Comparison of ENCODE assay signal across 19 cellular contexts in the genomic region with DNA sequence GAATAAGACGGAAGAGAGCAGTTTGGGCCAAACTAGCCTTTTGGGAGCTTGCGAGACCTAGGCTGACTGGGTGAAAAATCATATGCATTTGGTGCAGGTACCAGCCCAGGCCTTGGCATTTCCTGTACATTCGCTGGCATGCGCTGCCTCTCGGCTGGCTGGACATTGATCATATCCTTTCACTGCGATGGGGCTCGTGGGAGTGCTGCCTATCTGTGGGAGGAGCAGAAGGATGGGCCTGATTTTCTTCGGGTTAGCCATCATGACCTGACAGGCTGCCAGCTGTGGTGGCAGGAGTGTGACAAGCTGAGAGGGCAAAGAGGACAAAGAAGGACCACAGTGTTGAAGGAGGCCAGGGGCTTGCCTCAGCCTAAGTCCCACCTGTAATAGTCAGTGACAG. TPM values are rescaled to one million over a fixed set of nuclear protein-coding genes. Genes with fewer than 3 reads are reported as not detected.
DNase-seq lines count a peak whose midpoint lies in the region; ATAC-seq, FAIRE-seq and TF ChIP-seq lines count a peak whose summit lies in the region.
"Had no signal": no experiment of that assay in that cellular context is flagged by ENCODE, and none has a peak within 500 bp of the region (broad histone marks: within the 10 kb centered on the region; RNA-seq: fewer than 3 reads in every experiment).

No MANE protein-coding gene starts in this region.

- BruUV-seq in PC-9 (replicated peaks; lab: Mats Ljungman, UMichigan), result no TSS peak

- no peak for ATAC-seq in WTC11
- ATAC-seq: K562 had no signal

- intact Hi-C loops in PC-9 (cut with micrococcal nuclease; ENCODE audit: unreplicated experiment), result no loop called here

- H3K27ac ChIP-seq in mesenchymal stem cell (ENCODE audit: low read length, poor library complexity, severe bottlenecking) (no peak overlapping the region), PC-9 (no peak overlapping the region)
- H3K27ac ChIP-seq: C4-2B, HL-60 had no signal

- no peak overlapping the region for H3K9ac ChIP-seq in mesenchymal stem cell (ENCODE audit: low read length)

- no peaks in the 10 kb centered on the region for H3K27me3 Mint-ChIP-seq in WTC11 (ENCODE audit: low read depth)
- peaks cover 3% of the 10 kb centered on the region for H3K27me3 Mint-ChIP-seq in endothelial cell (ENCODE audit: unreplicated experiment)

- H3K18ac ChIP-seq in mesenchymal stem cell (ENCODE audit: low read depth in 1 of 2, low read length in 2 of 2), result no peak overlapping the region

- H3K27me3 ChIP-seq in mesenchymal stem cell (ENCODE audit: control insufficient read depth in 1 of 2, insufficient read depth in 1 of 2, low read length in 2 of 2) (peaks cover 0 to 73% of the 10 kb centered on the region in 2 experiments), PC-9 (ENCODE audit: insufficient read depth, low read depth) (no peaks in the 10 kb centered on the region)

- peaks cover 17% of the 10 kb centered on the region for H3K4me1 ChIP-seq in mesenchymal stem cell (ENCODE audit: control insufficient read depth, insufficient read depth, low read depth, low read length)
- H3K4me1 ChIP-seq in PC-9 (replicated peaks; ENCODE audit: insufficient read depth), result no peaks in the 10 kb centered on the region

- H3K27ac Mint-ChIP-seq in WTC11 (peak overlapping the region; percentile 88), endothelial cell (ENCODE audit: unreplicated experiment) (peak overlapping the region; percentile 26)

- peaks cover 82% of the 10 kb centered on the region for H3K4me1 Mint-ChIP-seq in WTC11
- H3K4me1 Mint-ChIP-seq in endothelial cell (ENCODE audit: unreplicated experiment), result peaks cover 78% of the 10 kb centered on the region
- H3K4me1 Mint-ChIP-seq: CD4-positive, alpha-beta memory T cell had no signal

- no peaks in the 10 kb centered on the region for H3F3A ChIP-seq in PC-9 (ENCODE audit: insufficient read depth, low read depth)

- no peaks in the 10 kb centered on the region for H3K9me2 ChIP-seq in PC-9 (ENCODE audit: insufficient read depth)

- H3K4me2 ChIP-seq in mesenchymal stem cell (ENCODE audit: low read length, poor library complexity, severe bottlenecking) (no peak overlapping the region), PC-9 (no peak overlapping the region)

- no peak overlapping the region for H4K8ac ChIP-seq in mesenchymal stem cell (ENCODE audit: low read length)

- H3K9me3 ChIP-seq in mesenchymal stem cell (ENCODE audit: control insufficient read depth, low read length) (peaks cover 5% of the 10 kb centered on the region), PC-9 (ENCODE audit: insufficient read depth, low read depth) (no peaks in the 10 kb centered on the region)
- H3K9me3 ChIP-seq: HAP-1 had no signal

- H3K4me3 Mint-ChIP-seq in WTC11, result no peak overlapping the region
- peak overlapping the region; percentile 60 for H3K4me3 Mint-ChIP-seq in endothelial cell (ENCODE audit: unreplicated experiment)
- H3K4me3 Mint-ChIP-seq: CD4-positive, alpha-beta memory T cell had no signal

- no peaks in the 10 kb centered on the region for H4K20me1 ChIP-seq in PC-9 (ENCODE audit: insufficient read depth)

- H2BK12ac ChIP-seq in mesenchymal stem cell (ENCODE audit: low read length in 2 of 2), result no peak overlapping the region

- H2AFZ ChIP-seq in mesenchymal stem cell (ENCODE audit: low read depth, low read length) (no peak overlapping the region), PC-9 (no peak overlapping the region)

- peak overlapping the region; percentile 2 for H2AK5ac ChIP-seq in mesenchymal stem cell (ENCODE audit: low read length, severe bottlenecking)

- H4K91ac ChIP-seq in mesenchymal stem cell (ENCODE audit: low read length), result no peak overlapping the region

- CTCF ChIA-PET in WTC11 (lab: Charles Lee) (interaction anchor here (0.8 to 1.7 kb wide), 2 partner anchors 26 to 137 kb away, joined by 3 to 5 read pairs; no protein-coding TSS in a partner anchor), PC-9 (lab: Charles Lee) (interaction anchor here (0.6 kb wide), 1 partner anchor 51 kb away, joined by 3 read pairs; no protein-coding TSS in a partner anchor)

- peaks cover 0 to 2% of the 10 kb centered on the region in 2 experiments for H3K36me3 ChIP-seq in mesenchymal stem cell (ENCODE audit: control insufficient read depth in 1 of 2, insufficient read depth in 2 of 2, low read depth in 1 of 2, low read length in 2 of 2)
- H3K36me3 ChIP-seq in PC-9 (ENCODE audit: low read depth), result no peaks in the 10 kb centered on the region
- H3K36me3 ChIP-seq: HAP-1 had no signal

- H3K4ac ChIP-seq in mesenchymal stem cell (ENCODE audit: low read depth in 1 of 2, low read length in 2 of 2), result no peak overlapping the region

- no peak overlapping the region for H2BK5ac ChIP-seq in mesenchymal stem cell (ENCODE audit: low read depth, low read length, poor library complexity, severe bottlenecking)

- H2BK15ac ChIP-seq in mesenchymal stem cell (ENCODE audit: low read depth, poor library complexity, severe bottlenecking), result no peak overlapping the region

- peak; percentile 68 for FAIRE-seq in urothelium cell line (lab: Jason Lieb, UNC)
- FAIRE-seq: A204.1, K562 had no signal

- no peak overlapping the region for H2BK120ac ChIP-seq in mesenchymal stem cell (ENCODE audit: low read depth, low read length)

- H3K9me3 Mint-ChIP-seq in WTC11 (peaks cover 5% of the 10 kb centered on the region; the same call in 1 of the 2 replicates), endothelial cell (ENCODE audit: unreplicated experiment) (no peaks in the 10 kb centered on the region)
- H3K9me3 Mint-ChIP-seq: CD4-positive, alpha-beta memory T cell had no signal

- H3K79me2 ChIP-seq in PC-9 (ENCODE audit: low read depth), result no peaks in the 10 kb centered on the region

- H3K4me3 ChIP-seq in mesenchymal stem cell (ENCODE audit: insufficient read depth in 1 of 2, low read depth in 1 of 2, low read length in 2 of 2), result no peak overlapping the region
- no peak overlapping the region for H3K4me3 ChIP-seq in PC-9
- H3K4me3 ChIP-seq: HAP-1, K562 had no signal

- no peak for TF ChIP-seq CTCF in WTC11 (IDR thresholded peaks at IDR 0.05)
- TF ChIP-seq CTCF in endothelial cell (IDR thresholded peaks at IDR 0.05; ENCODE audit: unreplicated experiment), result no peak
- no peak for TF ChIP-seq CTCF in PC-9 (conservative IDR thresholded peaks at IDR 0.05)

- POLR2A ChIA-PET in WTC11 (lab: Charles Lee), result no interaction called here
- POLR2A ChIA-PET in PC-9 (lab: Charles Lee; ENCODE audit: unreplicated experiment), result no interaction called here

- no peak for DNase-seq in WTC11 (ENCODE audit: low spot score)
- no peak for DNase-seq in endothelial cell (ENCODE audit: low spot score)
- no peak for DNase-seq in mesenchymal stem cell
- DNase-seq in urothelium cell line (ENCODE audit: low spot score), result no peak
- no peak for DNase-seq in PC-9
- no peak for DNase-seq in GF-D8 (lab: John Stamatoyannopoulos, UW)
- no peak for DNase-seq in nucleus accumbens (lab: John Stamatoyannopoulos, UW)
- DNase-seq: ACHN; CD4-positive, alpha-beta memory T cell; DMS153; DMS79; GDM1; GOT3; IMR-90 had no signal

- no peak overlapping the region for H3K23ac ChIP-seq in mesenchymal stem cell (ENCODE audit: low read length in 2 of 2)

- peaks cover 23% of the 10 kb centered on the region for H3K79me1 ChIP-seq in mesenchymal stem cell (replicated peaks; ENCODE audit: low read length, poor library complexity, severe bottlenecking)

- no peak overlapping the region for H3K14ac ChIP-seq in mesenchymal stem cell (ENCODE audit: low read length in 2 of 2)

- H3K36me3 Mint-ChIP-seq in WTC11, result peaks cover 15% of the 10 kb centered on the region
- peaks cover 41% of the 10 kb centered on the region for H3K36me3 Mint-ChIP-seq in endothelial cell (ENCODE audit: low read depth, unreplicated experiment)
- H3K36me3 Mint-ChIP-seq: CD4-positive, alpha-beta memory T cell had no signal

- 95% methylated on average over 8 of the region's 8 CpGs for WGBS in mesenchymal stem cell

TF ChIP-seq in WTC11, 78 proteins besides CTCF, POLR2A, EP300 and RAD21 (continues in another document):
- TF ChIP-seq, protein P1, sequence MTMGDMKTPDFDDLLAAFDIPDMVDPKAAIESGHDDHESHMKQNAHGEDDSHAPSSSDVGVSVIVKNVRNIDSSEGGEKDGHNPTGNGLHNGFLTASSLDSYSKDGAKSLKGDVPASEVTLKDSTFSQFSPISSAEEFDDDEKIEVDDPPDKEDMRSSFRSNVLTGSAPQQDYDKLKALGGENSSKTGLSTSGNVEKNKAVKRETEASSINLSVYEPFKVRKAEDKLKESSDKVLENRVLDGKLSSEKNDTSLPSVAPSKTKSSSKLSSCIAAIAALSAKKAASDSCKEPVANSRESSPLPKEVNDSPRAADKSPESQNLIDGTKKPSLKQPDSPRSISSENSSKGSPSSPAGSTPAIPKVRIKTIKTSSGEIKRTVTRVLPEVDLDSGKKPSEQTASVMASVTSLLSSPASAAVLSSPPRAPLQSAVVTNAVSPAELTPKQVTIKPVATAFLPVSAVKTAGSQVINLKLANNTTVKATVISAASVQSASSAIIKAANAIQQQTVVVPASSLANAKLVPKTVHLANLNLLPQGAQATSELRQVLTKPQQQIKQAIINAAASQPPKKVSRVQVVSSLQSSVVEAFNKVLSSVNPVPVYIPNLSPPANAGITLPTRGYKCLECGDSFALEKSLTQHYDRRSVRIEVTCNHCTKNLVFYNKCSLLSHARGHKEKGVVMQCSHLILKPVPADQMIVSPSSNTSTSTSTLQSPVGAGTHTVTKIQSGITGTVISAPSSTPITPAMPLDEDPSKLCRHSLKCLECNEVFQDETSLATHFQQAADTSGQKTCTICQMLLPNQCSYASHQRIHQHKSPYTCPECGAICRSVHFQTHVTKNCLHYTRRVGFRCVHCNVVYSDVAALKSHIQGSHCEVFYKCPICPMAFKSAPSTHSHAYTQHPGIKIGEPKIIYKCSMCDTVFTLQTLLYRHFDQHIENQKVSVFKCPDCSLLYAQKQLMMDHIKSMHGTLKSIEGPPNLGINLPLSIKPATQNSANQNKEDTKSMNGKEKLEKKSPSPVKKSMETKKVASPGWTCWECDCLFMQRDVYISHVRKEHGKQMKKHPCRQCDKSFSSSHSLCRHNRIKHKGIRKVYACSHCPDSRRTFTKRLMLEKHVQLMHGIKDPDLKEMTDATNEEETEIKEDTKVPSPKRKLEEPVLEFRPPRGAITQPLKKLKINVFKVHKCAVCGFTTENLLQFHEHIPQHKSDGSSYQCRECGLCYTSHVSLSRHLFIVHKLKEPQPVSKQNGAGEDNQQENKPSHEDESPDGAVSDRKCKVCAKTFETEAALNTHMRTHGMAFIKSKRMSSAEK (CRISPR knock-in tag; IDR thresholded peaks at IDR 0.05; ENCODE audit: borderline replicate concordance), result no peak
- TF ChIP-seq FOXK1 (CRISPR knock-in tag; IDR thresholded peaks at IDR 0.05), result no peak
- TF ChIP-seq, protein P2, sequence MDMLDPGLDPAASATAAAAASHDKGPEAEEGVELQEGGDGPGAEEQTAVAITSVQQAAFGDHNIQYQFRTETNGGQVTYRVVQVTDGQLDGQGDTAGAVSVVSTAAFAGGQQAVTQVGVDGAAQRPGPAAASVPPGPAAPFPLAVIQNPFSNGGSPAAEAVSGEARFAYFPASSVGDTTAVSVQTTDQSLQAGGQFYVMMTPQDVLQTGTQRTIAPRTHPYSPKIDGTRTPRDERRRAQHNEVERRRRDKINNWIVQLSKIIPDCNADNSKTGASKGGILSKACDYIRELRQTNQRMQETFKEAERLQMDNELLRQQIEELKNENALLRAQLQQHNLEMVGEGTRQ (CRISPR knock-in tag; IDR thresholded peaks at IDR 0.05), result no peak

RNA-seq across cellular contexts. Expression of a gene that starts 14.3 kb away (rescaled TPM):
- total RNA-seq in WTC11 (2021), result 57.3 to 69.5 TPM (median 67.1 TPM) in 3 replicates
- 238 TPM for total RNA-seq in endothelial cell (ENCODE audit: unreplicated experiment)
- 0.23 TPM for polyA plus RNA-seq in mesenchymal stem cell (2013, experiment 1 of 2)
- 0.22 TPM for polyA plus RNA-seq in mesenchymal stem cell (2013, experiment 2 of 2)
- total RNA-seq in PC-9 (2021), result 0.31 and 0.50 TPM in 2 replicates
- total RNA-seq: CD4-positive, alpha-beta memory T cell had no signal
- polyA plus RNA-seq: CD4-positive, alpha-beta memory T cell had no signal

Comparison
In these comparisons a context has a peak if more than half of its experiments do, and no peak if none do; other contexts are left out.
1. RNA of a gene that starts 14.3 kb away (total RNA-seq): 238 TPM in endothelial cell (single experiment) and 57.3 to 69.5 TPM in WTC11; 0.31 to 0.50 TPM in PC-9; every median in the first group is over 10 times any median in the second.